ENCODE assay signal across 24 cellular contexts in the genomic region with DNA sequence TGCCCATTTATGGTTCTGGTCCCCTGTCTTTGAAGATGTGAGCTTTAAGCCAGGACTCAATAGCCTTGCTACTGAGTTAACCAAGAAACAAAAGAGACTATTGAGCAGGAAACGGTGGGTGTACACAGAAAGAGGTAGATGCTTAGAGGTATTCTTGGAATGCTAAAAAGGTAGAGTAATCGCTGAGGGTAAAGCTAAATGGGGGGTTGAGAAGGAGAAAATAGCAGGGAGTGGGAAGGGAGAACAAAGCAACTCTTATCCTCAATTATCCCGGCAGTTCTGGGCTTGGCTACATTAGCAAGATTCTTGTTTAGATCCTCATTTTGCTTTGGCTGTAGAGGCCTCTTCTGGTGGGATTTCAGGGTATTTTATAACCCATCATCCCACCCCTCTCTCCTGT.
A peak's percentile ranks its signal among the peaks of the same experiment; 100 is the strongest.
DNase-seq lines count a peak whose midpoint lies in the region; ATAC-seq and TF ChIP-seq lines count a peak whose summit lies in the region.
"Had no signal": no experiment of that assay in that cellular context is flagged by ENCODE, and none has a peak within 500 bp of the region (broad histone marks: within the 10 kb centered on the region; RNA-seq: fewer than 3 reads in every experiment).

No MANE protein-coding gene starts in this region.

- no peak overlapping the region for H3K9ac ChIP-seq in SU-DHL-6 (ENCODE audit: low read length)

- peaks cover 0 to 30% (median 12%) of the 10 kb centered on the region in 9 donors for H3K9me3 Mint-ChIP-seq in naive thymus-derived CD8-positive, alpha-beta T cell
- H3K9me3 Mint-ChIP-seq: activated CD4-positive, alpha-beta memory T cell treated with anti-CD3 and anti-CD28 coated beads, Interleukin-2, amount 10 ng/mL, durations not matched to agents 7 days and 5 days had no signal

- H3K4me3 Mint-ChIP-seq in naive thymus-derived CD8-positive, alpha-beta T cell, result no peak overlapping the region
- H3K4me3 Mint-ChIP-seq: activated CD4-positive, alpha-beta memory T cell treated with anti-CD3 and anti-CD28 coated beads, Interleukin-2, amount 10 ng/mL, durations not matched to agents 7 days and 5 days; natural killer cell treated with Interleukin-12 subunit alpha and Interleukin-12 subunit beta and Interleukin-15 and Interleukin-18, amount 100 ng/mL, for 72 hours; stimulated activated naive B cell treated with anti-CD40 and anti-IgM and Interleukin-4, amounts not matched to agents 10 μg/mL and 1 μg/mL and 100 μg/mL, for 72 hours had no signal

- ATAC-seq in naive thymus-derived CD8-positive, alpha-beta T cell, result no peak
- ATAC-seq in HG03342 (IDR thresholded peaks at IDR 0.05; ENCODE audit: unreplicated experiment), result no peak
- ATAC-seq: HCT116; natural killer cell treated with Interleukin-12 subunit alpha and Interleukin-12 subunit beta and Interleukin-15 and Interleukin-18, amount 100 ng/mL, for 72 hours; stimulated activated naive B cell treated with anti-CD40 and anti-IgM and Interleukin-4, amounts not matched to agents 10 μg/mL and 1 μg/mL and 100 μg/mL, for 72 hours had no signal

- H3K4me1 Mint-ChIP-seq in naive thymus-derived CD8-positive, alpha-beta T cell, result no peaks in the 10 kb centered on the region
- H3K4me1 Mint-ChIP-seq: activated CD4-positive, alpha-beta memory T cell treated with anti-CD3 and anti-CD28 coated beads, Interleukin-2, amount 10 ng/mL, durations not matched to agents 7 days and 5 days had no signal

- H3K27ac Mint-ChIP-seq in naive thymus-derived CD8-positive, alpha-beta T cell, result no peak overlapping the region
- H3K27ac Mint-ChIP-seq: activated CD4-positive, alpha-beta memory T cell treated with anti-CD3 and anti-CD28 coated beads, Interleukin-2, amount 10 ng/mL, durations not matched to agents 7 days and 5 days; natural killer cell treated with Interleukin-12 subunit alpha and Interleukin-12 subunit beta and Interleukin-15 and Interleukin-18, amount 100 ng/mL, for 72 hours; stimulated activated naive B cell treated with anti-CD40 and anti-IgM and Interleukin-4, amounts not matched to agents 10 μg/mL and 1 μg/mL and 100 μg/mL, for 72 hours had no signal

- H3K27me3 ChIP-seq in H7 (ENCODE audit: control insufficient read depth, insufficient read depth, low read length) (no peaks in the 10 kb centered on the region), SU-DHL-6 (ENCODE audit: low read length) (no peaks in the 10 kb centered on the region)
- H3K27me3 ChIP-seq: adrenal gland, heart right ventricle, thyroid gland had no signal

- no peak overlapping the region for H3K4me3 ChIP-seq in H7 (ENCODE audit: insufficient read depth, low read depth, low read length)
- no peak overlapping the region for H3K4me3 ChIP-seq in SU-DHL-6 (ENCODE audit: insufficient read depth, low read length, poor library complexity, severe bottlenecking)
- no peak overlapping the region for H3K4me3 ChIP-seq in retinal pigment epithelial cell (ENCODE audit: low read length)
- H3K4me3 ChIP-seq: adrenal gland, heart right ventricle, lung, prostate gland, SK-N-MC, thyroid gland had no signal

- TF ChIP-seq CTCF in SU-DHL-6 (IDR thresholded peaks at IDR 0.05; ENCODE audit: insufficient read depth, low read length, poor library complexity, severe bottlenecking) (no peak), retinal pigment epithelial cell (conservative IDR thresholded peaks at IDR 0.05; ENCODE audit: low read depth, low read length) (no peak)

- H4K20me1 ChIP-seq in SU-DHL-6 (ENCODE audit: low read depth, low read length), result no peaks in the 10 kb centered on the region

- no peaks in the 10 kb centered on the region for H3K79me2 ChIP-seq in SU-DHL-6 (ENCODE audit: insufficient read depth, low read length)

- H3K4me2 ChIP-seq in SU-DHL-6 (ENCODE audit: low read depth, low read length, poor library complexity, severe bottlenecking), result peak overlapping the region; percentile 53

- H3K9me3 ChIP-seq in SU-DHL-6 (ENCODE audit: insufficient read depth, low read length), result no peaks in the 10 kb centered on the region; the same call in 1 of the 2 replicates
- H3K9me3 ChIP-seq: adrenal gland, heart right ventricle, prostate gland, thyroid gland had no signal

- no peak overlapping the region for H3K27ac ChIP-seq in SU-DHL-6 (ENCODE audit: low read depth, low read length)
- H3K27ac ChIP-seq: adrenal gland, prostate gland, SK-N-MC, thyroid gland had no signal

- H3K9me2 ChIP-seq in SU-DHL-6 (replicated peaks; ENCODE audit: insufficient read depth, low read length), result no peaks in the 10 kb centered on the region

- no peaks in the 10 kb centered on the region for H3K36me3 ChIP-seq in H7 (replicated peaks; ENCODE audit: control insufficient read depth, insufficient read depth, low read length)
- no peaks in the 10 kb centered on the region for H3K36me3 ChIP-seq in SU-DHL-6 (ENCODE audit: low read length)
- H3K36me3 ChIP-seq: adrenal gland, heart right ventricle, prostate gland, thyroid gland had no signal

- H3F3A ChIP-seq in SU-DHL-6 (ENCODE audit: insufficient read depth), result peaks cover 4% of the 10 kb centered on the region; the same call in 1 of the 2 replicates

- peaks cover 0 to 7% (median 0%) of the 10 kb centered on the region in 3 donors for H3K36me3 Mint-ChIP-seq in naive thymus-derived CD8-positive, alpha-beta T cell
- H3K36me3 Mint-ChIP-seq: natural killer cell treated with Interleukin-12 subunit alpha and Interleukin-12 subunit beta and Interleukin-15 and Interleukin-18, amount 100 ng/mL, for 72 hours; stimulated activated naive B cell treated with anti-CD40 and anti-IgM and Interleukin-4, amounts not matched to agents 10 μg/mL and 1 μg/mL and 100 μg/mL, for 72 hours had no signal

- H3K27me3 Mint-ChIP-seq in naive thymus-derived CD8-positive, alpha-beta T cell, result peaks cover 4 to 31% (median 16%) of the 10 kb centered on the region in 5 donors
- H3K27me3 Mint-ChIP-seq: stimulated activated naive B cell treated with anti-CD40 and anti-IgM and Interleukin-4, amounts not matched to agents 10 μg/mL and 1 μg/mL and 100 μg/mL, for 72 hours had no signal

- DNase-seq in H7 (peak; percentile 31), islet precursor cell (peak; percentile 90), retinal pigment epithelial cell (ENCODE audit: low read depth) (peak; percentile 46)
- no peak for DNase-seq in naive thymus-derived CD8-positive, alpha-beta T cell
- DNase-seq in stimulated activated naive CD4-positive, alpha-beta T cell (lab: John Stamatoyannopoulos, UW), result no peak
- DNase-seq: activated CD4-positive, alpha-beta memory T cell treated with anti-CD3 and anti-CD28 coated beads, Interleukin-2, amount 10 ng/mL, durations not matched to agents 7 days and 5 days; activated CD4-positive, CD25-positive, alpha-beta regulatory T cell; activated gamma-delta T cell treated with Interleukin-2 at 50 U/mL for 16 hours; activated T-cell treated with anti-CD3 and anti-CD28 coated beads for 4 hours; cortex of kidney; DMS79 treated with DMSO at 0.1 percent for 48 hours; IMR-90; stimulated activated CD4-positive, alpha-beta T cell treated with anti-CD3 and anti-CD28 coated beads, Interleukin-1b, Interleukin-23, amount 100 ng/mL, for 48 hours; stimulated activated naive B cell treated with anti-CD40 and anti-IgM and Interleukin-4, amounts not matched to agents 10 μg/mL and 1 μg/mL and 100 μg/mL, for 72 hours; thyroid gland had no signal

- POLR2A ChIA-PET in naive thymus-derived CD8-positive, alpha-beta T cell (lab: Charles Lee), result no interaction called here

- no peak overlapping the region for H2AFZ ChIP-seq in SU-DHL-6 (ENCODE audit: low read depth, low read length, severe bottlenecking)

Comparison
In these comparisons a context has a peak if more than half of its experiments do, and no peak if none do; other contexts are left out.
1. DNase-seq: peak in H7 (single experiment), islet precursor cell (single experiment) and retinal pigment epithelial cell (single experiment); none in naive thymus-derived CD8-positive, alpha-beta T cell (0 of 10) and stimulated activated naive CD4-positive, alpha-beta T cell (0 of 6).